1 cellular context compared by ENCODE assay signal in the genomic region with DNA sequence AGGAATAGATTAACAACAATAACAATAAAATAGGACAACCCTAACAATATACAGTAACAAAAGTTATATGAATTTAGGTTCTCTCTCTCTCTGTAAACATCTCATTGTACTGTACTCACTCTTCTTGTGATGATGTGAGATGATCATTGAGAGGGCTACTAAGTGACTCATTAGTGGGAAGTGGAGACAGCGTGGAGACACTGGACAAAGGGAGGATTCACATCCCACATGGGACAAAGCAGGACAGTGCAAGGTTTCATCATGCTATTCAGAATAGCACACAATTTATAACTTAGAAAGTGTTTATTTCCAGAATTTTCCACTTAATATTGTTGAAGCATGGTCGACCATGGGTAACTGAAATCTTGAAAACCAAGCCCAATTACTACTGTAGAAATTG.
TF ChIP-seq lines count a peak whose summit lies in the region.

No MANE protein-coding gene starts in this region.

TF ChIP-seq in HepG2, 621 proteins besides CTCF, POLR2A, EP300 and RAD21 (continued from another document):
- TF ChIP-seq ZSCAN12 (CRISPR knock-in tag; IDR thresholded peaks at IDR 0.05) (no peak), STAT5B (CRISPR knock-in tag; IDR thresholded peaks at IDR 0.05) (no peak), IKZF1 (IDR thresholded peaks at IDR 0.05) (no peak), TBL1XR1 (IDR thresholded peaks at IDR 0.05; ENCODE audit: borderline replicate concordance, low read length, partially characterized antibody) (no peak), ZNF224 (CRISPR knock-in tag; IDR thresholded peaks at IDR 0.05) (no peak), SMC3 (IDR thresholded peaks at IDR 0.05; ENCODE audit: low read length) (no peak), ZNF850 (CRISPR knock-in tag; conservative IDR thresholded peaks at IDR 0.05) (no peak), PHF8 (CRISPR knock-in tag; IDR thresholded peaks at IDR 0.05) (no peak), SRSF1 (optimal IDR thresholded peaks at IDR 0.05; ENCODE audit: low read depth, low read length) (no peak), HDAC2 (CRISPR knock-in tag; IDR thresholded peaks at IDR 0.05) (no peak), SIX4 (CRISPR knock-in tag; IDR thresholded peaks at IDR 0.05) (no peak), ZNF317 (CRISPR knock-in tag; IDR thresholded peaks at IDR 0.05) (no peak), ZNF12 (CRISPR knock-in tag; IDR thresholded peaks at IDR 0.05) (no peak), SMARCC2 (IDR thresholded peaks at IDR 0.05) (no peak), CBFB (CRISPR knock-in tag; IDR thresholded peaks at IDR 0.05) (no peak)
- TF ChIP-seq, protein P1, sequence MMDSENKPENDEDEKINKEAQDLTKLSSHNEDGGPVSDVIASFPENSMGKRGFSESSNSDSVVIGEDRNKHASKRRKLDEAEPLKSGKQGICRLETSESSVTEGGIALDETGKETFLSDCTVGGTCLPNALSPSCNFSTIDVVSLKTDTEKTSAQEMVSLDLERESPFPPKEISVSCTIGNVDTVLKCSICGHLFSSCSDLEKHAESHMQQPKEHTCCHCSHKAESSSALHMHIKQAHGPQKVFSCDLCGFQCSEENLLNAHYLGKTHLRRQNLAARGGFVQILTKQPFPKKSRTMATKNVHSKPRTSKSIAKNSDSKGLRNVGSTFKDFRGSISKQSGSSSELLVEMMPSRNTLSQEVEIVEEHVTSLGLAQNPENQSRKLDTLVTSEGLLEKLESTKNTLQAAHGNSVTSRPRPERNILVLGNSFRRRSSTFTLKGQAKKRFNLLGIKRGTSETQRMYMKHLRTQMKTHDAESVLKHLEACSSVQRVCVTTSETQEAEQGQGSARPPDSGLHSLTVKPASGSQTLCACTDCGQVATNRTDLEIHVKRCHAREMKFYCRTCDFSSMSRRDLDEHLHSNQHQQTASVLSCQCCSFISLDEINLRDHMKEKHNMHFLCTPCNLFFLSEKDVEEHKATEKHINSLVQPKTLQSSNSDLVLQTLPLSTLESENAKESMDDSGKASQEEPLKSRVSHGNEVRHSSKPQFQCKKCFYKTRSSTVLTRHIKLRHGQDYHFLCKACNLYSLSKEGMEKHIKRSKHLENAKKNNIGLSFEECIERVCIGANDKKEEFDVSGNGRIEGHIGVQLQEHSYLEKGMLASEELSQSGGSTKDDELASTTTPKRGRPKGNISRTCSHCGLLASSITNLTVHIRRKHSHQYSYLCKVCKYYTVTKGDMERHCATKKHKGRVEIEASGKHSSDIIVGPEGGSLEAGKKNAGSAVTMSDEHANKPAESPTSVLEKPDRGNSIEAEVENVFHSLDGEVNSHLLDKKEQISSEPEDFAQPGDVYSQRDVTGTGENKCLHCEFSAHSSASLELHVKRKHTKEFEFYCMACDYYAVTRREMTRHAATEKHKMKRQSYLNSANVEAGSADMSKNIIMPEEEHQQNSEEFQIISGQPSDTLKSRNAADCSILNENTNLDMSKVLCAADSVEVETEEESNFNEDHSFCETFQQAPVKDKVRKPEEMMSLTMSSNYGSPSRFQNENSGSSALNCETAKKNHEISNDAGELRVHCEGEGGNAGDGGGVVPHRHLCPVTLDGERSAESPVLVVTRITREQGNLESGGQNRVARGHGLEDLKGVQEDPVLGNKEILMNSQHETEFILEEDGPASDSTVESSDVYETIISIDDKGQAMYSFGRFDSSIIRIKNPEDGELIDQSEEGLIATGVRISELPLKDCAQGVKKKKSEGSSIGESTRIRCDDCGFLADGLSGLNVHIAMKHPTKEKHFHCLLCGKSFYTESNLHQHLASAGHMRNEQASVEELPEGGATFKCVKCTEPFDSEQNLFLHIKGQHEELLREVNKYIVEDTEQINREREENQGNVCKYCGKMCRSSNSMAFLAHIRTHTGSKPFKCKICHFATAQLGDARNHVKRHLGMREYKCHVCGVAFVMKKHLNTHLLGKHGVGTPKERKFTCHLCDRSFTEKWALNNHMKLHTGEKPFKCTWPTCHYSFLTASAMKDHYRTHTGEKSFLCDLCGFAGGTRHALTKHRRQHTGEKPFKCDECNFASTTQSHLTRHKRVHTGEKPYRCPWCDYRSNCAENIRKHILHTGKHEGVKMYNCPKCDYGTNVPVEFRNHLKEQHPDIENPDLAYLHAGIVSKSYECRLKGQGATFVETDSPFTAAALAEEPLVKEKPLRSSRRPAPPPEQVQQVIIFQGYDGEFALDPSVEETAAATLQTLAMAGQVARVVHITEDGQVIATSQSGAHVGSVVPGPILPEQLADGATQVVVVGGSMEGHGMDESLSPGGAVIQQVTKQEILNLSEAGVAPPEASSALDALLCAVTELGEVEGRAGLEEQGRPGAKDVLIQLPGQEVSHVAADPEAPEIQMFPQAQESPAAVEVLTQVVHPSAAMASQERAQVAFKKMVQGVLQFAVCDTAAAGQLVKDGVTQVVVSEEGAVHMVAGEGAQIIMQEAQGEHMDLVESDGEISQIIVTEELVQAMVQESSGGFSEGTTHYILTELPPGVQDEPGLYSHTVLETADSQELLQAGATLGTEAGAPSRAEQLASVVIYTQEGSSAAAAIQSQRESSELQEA (CRISPR knock-in tag; IDR thresholded peaks at IDR 0.05; ENCODE audit: not compliant biosample characterization), result no peak
